In genomic region chr13:110327036-110327790, GRCh38 we compare ENCODE assay signal across 12 cellular contexts. TPM values are rescaled to one million over a fixed set of nuclear protein-coding genes. Genes with fewer than 3 reads are reported as not detected.
DNase-seq lines count a peak whose midpoint lies in the region; ATAC-seq and TF ChIP-seq lines count a peak whose summit lies in the region.
"Had no signal": no experiment of that assay in that cellular context is flagged by ENCODE, and none has a peak within 500 bp of the region (broad histone marks: within the 10 kb centered on the region; RNA-seq: fewer than 3 reads in every experiment).

No MANE protein-coding gene starts in this region.

- H3K9ac ChIP-seq in mesendoderm (ENCODE audit: low read length) = no peak overlapping the region

- H4K5ac ChIP-seq in mesendoderm (ENCODE audit: low read length) = no peak overlapping the region

- H2AK5ac ChIP-seq in mesendoderm (ENCODE audit: low read length) = no peak overlapping the region

- no peak overlapping the region for H3K23ac ChIP-seq in mesendoderm (ENCODE audit: low read length)

- no peak overlapping the region for H2BK5ac ChIP-seq in mesendoderm (ENCODE audit: low read length)

- no peak overlapping the region for H2BK120ac ChIP-seq in mesendoderm (ENCODE audit: low read depth, low read length)

- peak overlapping the region; percentile 0 for H3K18ac ChIP-seq in mesendoderm (ENCODE audit: low read length)

- H3K4ac ChIP-seq in mesendoderm (ENCODE audit: low read depth, low read length) = no peak overlapping the region

- DNase-seq in cardiac muscle cell (ENCODE audit: low read depth in 1 of 2, low spot score in 1 of 2) (no peak), left cardiac atrium (no peak), coronary artery (ENCODE audit: low spot score) (peak; percentile 74), mesendoderm (peak; percentile 75), upper lobe of left lung (no peak), GM19238 (ENCODE audit: insufficient read length, low spot score) (no peak), GM13976 (ENCODE audit: low spot score) (no peak)
- DNase-seq: activated T-cell treated with anti-CD3 and anti-CD28 coated beads, Interleukin-2, amount 50 U/mL, for 1 hour; HCEC 1CT; NCI-H1092 treated with DMSO at 0.1 percent for 48 hours had no signal

- H3K27me3 ChIP-seq in cardiac muscle cell (no peaks in the 10 kb centered on the region), mesendoderm (ENCODE audit: insufficient read depth, low read length, poor library complexity) (no peaks in the 10 kb centered on the region), upper lobe of left lung (no peaks in the 10 kb centered on the region)

- intact Hi-C loops in left cardiac atrium (cut with DNase I) = no loop called here

- in situ Hi-C loops in GM13976 (cut with MboI; ENCODE audit: low sequenced_read_pairs, unreplicated experiment) = no loop called here

- TF ChIP-seq EP300 in upper lobe of left lung (IDR thresholded peaks at IDR 0.05) = no peak

- TF ChIP-seq POLR2A in upper lobe of left lung (IDR thresholded peaks at IDR 0.05) = no peak

- H3K56ac ChIP-seq in mesendoderm (ENCODE audit: low read length) = no peak overlapping the region

- no peaks in the 10 kb centered on the region for H3K79me2 ChIP-seq in mesendoderm (ENCODE audit: control insufficient read depth, insufficient read depth, low read length)

- H3K9me3 ChIP-seq in cardiac muscle cell (ENCODE audit: low read depth) = no peaks in the 10 kb centered on the region
- no peaks in the 10 kb centered on the region for H3K9me3 ChIP-seq in upper lobe of left lung

- H2BK15ac ChIP-seq in mesendoderm (replicated peaks; ENCODE audit: low read depth) = no peak overlapping the region

- H4K8ac ChIP-seq in mesendoderm (ENCODE audit: low read depth, low read length) = no peak overlapping the region

- H3K27ac ChIP-seq in cardiac muscle cell = peak overlapping the region; percentile 49
- peak overlapping the region; percentile 81 to 89 for H3K27ac ChIP-seq in coronary artery
- H3K27ac ChIP-seq in mesendoderm (ENCODE audit: low read depth, low read length) = no peak overlapping the region
- H3K27ac ChIP-seq in upper lobe of left lung = peak overlapping the region; percentile 32 to 72 (median 40)

- H3K4me3 ChIP-seq in cardiac muscle cell = no peak overlapping the region
- H3K4me3 ChIP-seq in coronary artery = peak overlapping the region; percentile 46
- H3K4me3 ChIP-seq in mesendoderm (ENCODE audit: low read length) = no peak overlapping the region
- no peak overlapping the region for H3K4me3 ChIP-seq in upper lobe of left lung

- no CpG with 5 or more reads among the region's 8 CpGs for WGBS in mesendoderm (ENCODE audit: extremely low coverage, insufficient coverage, low lambda C conversion rate)
- 41 to 51% methylated on average over 7 to 8 of the region's 8 CpGs for WGBS in upper lobe of left lung, 2 donors

- H3K4me2 ChIP-seq in mesendoderm (ENCODE audit: low read length) = no peak overlapping the region

- H3K4me1 ChIP-seq in cardiac muscle cell (ENCODE audit: low read depth) (peaks cover 29% of the 10 kb centered on the region), mesendoderm (ENCODE audit: control insufficient read depth, low read depth, low read length) (peaks cover 3% of the 10 kb centered on the region), upper lobe of left lung (peaks cover 19 to 52% (median 37%) of the 10 kb centered on the region in 4 donors)

- no peak for ATAC-seq in left cardiac atrium
- no peak for ATAC-seq in upper lobe of left lung (ENCODE audit: low FRiP score in 2 of 2)
- ATAC-seq in HG03039 (IDR thresholded peaks at IDR 0.05; ENCODE audit: unreplicated experiment) = no peak

- no peaks in the 10 kb centered on the region for H3K36me3 ChIP-seq in cardiac muscle cell
- no peaks in the 10 kb centered on the region for H3K36me3 ChIP-seq in mesendoderm (ENCODE audit: control insufficient read depth, insufficient read depth, low read length)
- H3K36me3 ChIP-seq in upper lobe of left lung = peaks cover 0 to 6% (median 0%) of the 10 kb centered on the region in 4 donors

- TF ChIP-seq CTCF in cardiac muscle cell (IDR thresholded peaks at IDR 0.05; ENCODE audit: low read depth, low read length) = no peak
- TF ChIP-seq CTCF in coronary artery (IDR thresholded peaks at IDR 0.05) = no peak
- no peak for TF ChIP-seq CTCF in upper lobe of left lung (IDR thresholded peaks at IDR 0.05)
- no peak for TF ChIP-seq CTCF in GM13976 (IDR thresholded peaks at IDR 0.05; ENCODE audit: borderline replicate concordance, control extremely low read depth, extremely low read depth, insufficient read depth, missing control alignments)

- H3K79me1 ChIP-seq in mesendoderm (ENCODE audit: low read length) = peaks cover 9% of the 10 kb centered on the region

RNA-seq across cellular contexts. Expression of gene COL4A2, which starts 20.1 kb away (rescaled TPM):
- total RNA-seq in cardiac muscle cell (285 and 516 TPM in 2 replicates), left cardiac atrium (100 to 1,000 TPM; 176 to 384 TPM), upper lobe of left lung (100 to 1,000 TPM; 169 to 458 (median 258) TPM)
- 184 and 277 TPM in 2 replicates for polyA plus RNA-seq in cardiac muscle cell
- polyA plus RNA-seq in mesendoderm (2013, experiment 1 of 2) = 32.1 TPM
- 31.1 TPM for polyA plus RNA-seq in mesendoderm (2013, experiment 2 of 2)
- total RNA-seq: natural killer cell treated with Interleukin-12 subunit alpha and Interleukin-12 subunit beta and Interleukin-15 and Interleukin-18, amount 100 ng/mL, for 72 hours had no signal

RNA-seq across cellular contexts. Expression of gene COL4A1, which starts 20.3 kb away (rescaled TPM):
- total RNA-seq in cardiac muscle cell = 107 and 171 TPM in 2 replicates
- 73.9 and 95.2 TPM in 2 replicates for polyA plus RNA-seq in cardiac muscle cell
- total RNA-seq in left cardiac atrium = 100 to 1,000 TPM; 210 to 456 TPM
- 28.0 TPM for polyA plus RNA-seq in mesendoderm (2013, experiment 1 of 2)
- polyA plus RNA-seq in mesendoderm (2013, experiment 2 of 2) = 29.2 TPM
- 100 to 1,000 TPM in 4 of 6 donors, 10 to 100 TPM in 2; 81.7 to 309 (median 167) TPM for total RNA-seq in upper lobe of left lung
- total RNA-seq: natural killer cell treated with Interleukin-12 subunit alpha and Interleukin-12 subunit beta and Interleukin-15 and Interleukin-18, amount 100 ng/mL, for 72 hours had no signal

Comparison
In these comparisons a context has a peak if more than half of its experiments do, and no peak if none do; other contexts are left out.
1. DNase-seq: peak in coronary artery (single experiment) and mesendoderm (single experiment); none in cardiac muscle cell (0 of 2), left cardiac atrium (single experiment), upper lobe of left lung (0 of 2), GM19238 (single experiment) and GM13976 (single experiment).